Comparison of ENCODE assay signal across 17 cellular contexts in the genomic region with DNA sequence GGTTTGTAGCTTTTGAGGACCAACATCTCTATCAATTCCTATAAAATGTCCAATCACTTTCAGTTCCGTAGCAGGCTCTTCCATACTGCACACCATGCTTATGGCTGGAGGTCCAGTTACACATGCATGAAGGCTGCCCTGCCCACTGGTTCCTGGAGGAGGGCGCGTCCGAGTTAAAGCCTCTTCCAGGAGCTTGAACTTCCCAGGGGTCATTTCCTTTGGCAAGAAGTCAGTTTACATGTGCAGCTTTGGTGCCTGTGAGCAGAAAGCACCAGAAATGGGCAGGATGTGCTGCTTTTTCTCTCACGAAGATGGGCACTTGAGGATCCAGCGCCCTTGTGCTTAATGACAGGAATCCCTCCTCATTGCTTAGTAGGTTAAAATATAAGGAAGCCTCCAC.
"Had no signal": no experiment of that assay in that cellular context is flagged by ENCODE, and none has a peak within 500 bp of the region (broad histone marks: within the 10 kb centered on the region; RNA-seq: fewer than 3 reads in every experiment).

No MANE protein-coding gene starts in this region.

- H3K4me1 ChIP-seq: stomach, testis had no signal

- H3K4me3 ChIP-seq: coronary artery, heart right ventricle, stomach, testis, upper lobe of left lung had no signal

- H3K27me3 ChIP-seq: heart right ventricle, stomach, testis, upper lobe of left lung had no signal

- ATAC-seq: activated T-cell treated with anti-CD3 and anti-CD28 coated beads, Interleukin-2, amount 50 U/mL, for 72 hours; left colon had no signal

- H3K9me3 ChIP-seq: heart right ventricle, stomach, testis, upper lobe of left lung had no signal

- DNase-seq: activated CD4-positive, alpha-beta T cell treated with anti-CD3 and anti-CD28 coated beads, Interleukin-2, amount 10 ng/mL, durations not matched to agents 7 days and 5 days; activated CD4-positive, CD25-positive, alpha-beta regulatory T cell; activated CD8-positive, alpha-beta memory T cell treated with anti-CD3 and anti-CD28 coated beads, Interleukin-2, amount 50 U/mL, for 48 hours; activated gamma-delta T cell; activated T-cell treated with anti-CD3 and anti-CD28 coated beads, Interleukin-2, amount 50 U/mL, for 72 hours; amniotic stem cell; central memory CD4-positive, alpha-beta T cell; effector CD4-positive, alpha-beta T cell; left colon; mesenchymal stem cell; stimulated activated CD4-positive, alpha-beta T cell treated with anti-CD3 and anti-CD28 coated beads, Interleukin-12 subunit alpha, Interleukin-12 subunit beta, amount 100 ng/mL, for 4 hours; stimulated activated CD4-positive, alpha-beta T cell treated with anti-CD3 and anti-CD28 coated beads, Interleukin-2, amount 100 ng/mL, for 24 hours; stomach; testis had no signal

- H3K27ac ChIP-seq: coronary artery, stomach, testis had no signal
